In the genomic region with DNA sequence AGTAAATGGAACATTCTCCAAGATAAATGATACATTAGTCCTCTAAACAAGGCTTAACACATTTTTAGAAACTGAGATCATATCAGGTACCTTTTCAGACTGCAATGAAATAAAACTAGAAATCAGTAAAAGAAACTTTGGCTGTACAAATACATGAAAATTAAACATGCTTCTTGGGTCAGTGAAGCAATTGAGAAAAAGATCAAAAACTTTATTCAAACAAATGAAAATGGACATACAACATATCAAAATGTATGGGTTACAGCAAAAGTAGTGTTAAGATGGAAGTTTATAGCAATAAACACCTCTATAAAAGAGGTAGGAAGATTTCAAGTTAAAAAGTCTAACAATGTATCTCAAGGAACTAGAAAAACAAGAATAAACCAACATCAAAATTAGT, we compare ENCODE assay signal across 26 cellular contexts.
"Had no signal": no experiment of that assay in that cellular context is flagged by ENCODE, and none has a peak within 500 bp of the region (broad histone marks: within the 10 kb centered on the region; RNA-seq: fewer than 3 reads in every experiment).

No MANE protein-coding gene starts in this region.

- H3K9me3 ChIP-seq: ovary, psoas muscle, sigmoid colon, stomach, thoracic aorta, thyroid gland, upper lobe of left lung, vagina had no signal

- H3K4me3 ChIP-seq: neural progenitor cell, ovary, psoas muscle, right lobe of liver, sigmoid colon, stomach, thoracic aorta, thyroid gland, tibial nerve, upper lobe of left lung, vagina had no signal

- H3K9ac ChIP-seq: neural progenitor cell, parathyroid adenoma had no signal

- H3K4me2 ChIP-seq: neural progenitor cell had no signal

- H3K27ac ChIP-seq: neural progenitor cell, ovary, parathyroid adenoma, psoas muscle, right lobe of liver, sigmoid colon, stomach, thoracic aorta, thyroid gland, tibial nerve, upper lobe of left lung, vagina had no signal

- FAIRE-seq: small intestine, urothelium cell line had no signal

- DNase-seq: natural killer cell; occipital lobe; ovary; posterior cingulate gyrus; psoas muscle; right cardiac atrium; right lobe of liver; sigmoid colon; small intestine; stimulated activated CD4-positive, alpha-beta T cell treated with anti-CD3 and anti-CD28 coated beads, Interleukin-15, amount 100 ng/mL, for 24 hours; stimulated activated CD4-positive, alpha-beta T cell treated with anti-CD3 and anti-CD28 coated beads, Interleukin-2, amount 100 ng/mL, for 24 hours; stimulated activated CD4-positive, alpha-beta T cell treated with anti-CD3 and anti-CD28 coated beads, Interleukin-2, amount 100 ng/mL, for 48 hours; stimulated activated CD4-positive, alpha-beta T cell treated with anti-CD3 and anti-CD28 coated beads, Interleukin-4, amount 100 ng/mL, for 24 hours; stimulated activated naive B cell treated with anti-CD40 and anti-IgM and Interleukin-4, amounts not matched to agents 10 μg/mL and 1 μg/mL and 100 μg/mL, for 72 hours; stimulated activated naive CD4-positive, alpha-beta T cell treated with Interleukin-2 at 50 U/mL for 16 hours; stomach; thyroid gland; trophoblast cell; upper lobe of left lung had no signal

- H3K27me3 ChIP-seq: neural progenitor cell, ovary, right lobe of liver, sigmoid colon, stomach, thyroid gland, tibial nerve, upper lobe of left lung, vagina had no signal

- ATAC-seq: natural killer cell; psoas muscle; right cardiac atrium; right lobe of liver; stimulated activated effector memory CD8-positive, alpha-beta T cell treated with anti-CD3 and anti-CD28 coated beads, Interleukin-12 subunit alpha, Interleukin-12 subunit beta, amount 100 ng/mL, for 72 hours; stimulated activated naive B cell treated with anti-CD40 and anti-IgM and Interleukin-4, amounts not matched to agents 10 μg/mL and 1 μg/mL and 100 μg/mL, for 72 hours had no signal

- H3K4me1 ChIP-seq: neural progenitor cell, parathyroid adenoma, psoas muscle, right lobe of liver, sigmoid colon, stomach, thyroid gland, tibial nerve, upper lobe of left lung, vagina had no signal

- H2AFZ ChIP-seq: neural progenitor cell, parathyroid adenoma had no signal

- H3K79me2 ChIP-seq: parathyroid adenoma had no signal

- H3K36me3 ChIP-seq: neural progenitor cell, ovary, right lobe of liver, sigmoid colon, thoracic aorta, thyroid gland, vagina had no signal
